Comparison of ENCODE assay signal across 8 cellular contexts in genomic region chr2:217166241-217166640, GRCh38.
DNase-seq lines count a peak whose midpoint lies in the region; ATAC-seq and TF ChIP-seq lines count a peak whose summit lies in the region.

No MANE protein-coding gene starts in this region.

- H3K36me3 Mint-ChIP-seq in T-helper 2 cell treated with Interferon-gamma antibody and Interleukin-4, amounts not matched to agents 5 μg/mL and 100 μg/mL, for 36 hours (ENCODE audit: low read depth), result no peaks in the 10 kb centered on the region

- peaks cover 12% of the 10 kb centered on the region for H3K79me1 ChIP-seq in trophoblast cell (ENCODE audit: low read length)

- POLR2A ChIA-PET in OCI-LY7 (lab: Charles Lee), result interaction anchor here (0.6 to 1.1 kb wide), 3 partner anchors 8 to 345 kb away, joined by 3 to 7 read pairs (median 3); no protein-coding TSS in a partner anchor

- no peak overlapping the region for H3K4ac ChIP-seq in trophoblast cell (ENCODE audit: low read depth, low read length)

- H4K20me1 ChIP-seq in OCI-LY7 (ENCODE audit: insufficient read depth, low read length), result no peaks in the 10 kb centered on the region

- H3K27me3 Mint-ChIP-seq in T-helper 2 cell treated with Interferon-gamma antibody and Interleukin-4, amounts not matched to agents 5 μg/mL and 100 μg/mL, for 36 hours (ENCODE audit: low read depth), result peaks cover 10% of the 10 kb centered on the region

- BruUV-seq in OCI-LY7 (replicated peaks; lab: Mats Ljungman, UMichigan), result no TSS peak

- ATAC-seq in HG03439 (IDR thresholded peaks at IDR 0.05; ENCODE audit: unreplicated experiment), result no peak

- no peaks in the 10 kb centered on the region for H3K27me3 ChIP-seq in trophoblast cell (ENCODE audit: insufficient read depth, low read length)

- CTCF ChIA-PET in OCI-LY7 (lab: Charles Lee; ENCODE audit: unreplicated experiment), result interaction anchor here (0.6 to 0.7 kb wide), 2 partner anchors 587 to 848 kb away, joined by 3 to 4 read pairs; no protein-coding TSS in a partner anchor

- intact Hi-C loops in OCI-LY7 (cut with micrococcal nuclease; ENCODE audit: unreplicated experiment) (no loop called here), posterior cingulate gyrus (cut with DNase I) (loop anchor here (1.0 to 5.0 kb wide), 2 partner anchors 467 to 546 kb away; no protein-coding TSS in a partner anchor)

- peaks cover 18% of the 10 kb centered on the region for H3K4me1 Mint-ChIP-seq in T-helper 2 cell treated with Interferon-gamma antibody and Interleukin-4, amounts not matched to agents 5 μg/mL and 100 μg/mL, for 36 hours (ENCODE audit: low read depth)

- H3K14ac ChIP-seq in trophoblast cell (ENCODE audit: low read length), result no peak overlapping the region

- no peak overlapping the region for H4K8ac ChIP-seq in trophoblast cell (ENCODE audit: low read depth, low read length)

- H3K9me3 Mint-ChIP-seq in T-helper 2 cell treated with Interferon-gamma antibody and Interleukin-4, amounts not matched to agents 5 μg/mL and 100 μg/mL, for 36 hours, result peaks cover 4% of the 10 kb centered on the region

- no peak overlapping the region for H3K9ac ChIP-seq in trophoblast cell (ENCODE audit: low read length)

- H3K4me3 Mint-ChIP-seq in T-helper 2 cell treated with Interferon-gamma antibody and Interleukin-4, amounts not matched to agents 5 μg/mL and 100 μg/mL, for 36 hours, result no peak overlapping the region

- H2AFZ ChIP-seq in OCI-LY7 (ENCODE audit: low read length) (no peak overlapping the region), trophoblast cell (ENCODE audit: insufficient read depth, low read length, poor library complexity) (no peak overlapping the region)

- H3K27ac Mint-ChIP-seq in T-helper 2 cell treated with Interferon-gamma antibody and Interleukin-4, amounts not matched to agents 5 μg/mL and 100 μg/mL, for 36 hours, result no peak overlapping the region

- H4K91ac ChIP-seq in trophoblast cell (ENCODE audit: low read depth, low read length), result no peak overlapping the region

- H3K4me2 ChIP-seq in OCI-LY7 (ENCODE audit: low read length) (no peak overlapping the region), trophoblast cell (ENCODE audit: low read length) (no peak overlapping the region)

- H3K79me2 ChIP-seq in OCI-LY7 (ENCODE audit: insufficient read depth, low read depth, low read length) (no peaks in the 10 kb centered on the region), trophoblast cell (ENCODE audit: control insufficient read depth, insufficient read depth, low read length, poor library complexity) (no peaks in the 10 kb centered on the region)

- no peak overlapping the region for H3K23ac ChIP-seq in trophoblast cell (ENCODE audit: low read length)

- no peak overlapping the region for H3K18ac ChIP-seq in trophoblast cell (ENCODE audit: low read length)

- no peak overlapping the region for H2AK5ac ChIP-seq in trophoblast cell (ENCODE audit: low read length)

- no peak overlapping the region for H3K4me3 ChIP-seq in OCI-LY7 (ENCODE audit: low read depth, low read length, poor library complexity, severe bottlenecking)
- no peak overlapping the region for H3K4me3 ChIP-seq in trophoblast cell (ENCODE audit: low read depth, low read length)

- H3K4me1 ChIP-seq in OCI-LY7 (ENCODE audit: insufficient read depth, low read length, poor library complexity, severe bottlenecking) (no peaks in the 10 kb centered on the region), trophoblast cell (ENCODE audit: control insufficient read depth in 1 of 2, insufficient read depth in 2 of 2, low read length in 2 of 2) (peaks cover 3 to 9% of the 10 kb centered on the region in 2 experiments)

- H2BK5ac ChIP-seq in trophoblast cell (ENCODE audit: low read depth, low read length, poor library complexity), result no peak overlapping the region

- no peaks in the 10 kb centered on the region for H3K9me2 ChIP-seq in OCI-LY7 (ENCODE audit: insufficient read depth, low read length)

- H2BK120ac ChIP-seq in trophoblast cell (ENCODE audit: insufficient read depth, low read length, poor library complexity), result no peak overlapping the region

- H3K36me3 ChIP-seq in OCI-LY7 (ENCODE audit: insufficient read depth, low read length) (no peaks in the 10 kb centered on the region), trophoblast cell (ENCODE audit: control insufficient read depth in 1 of 2, insufficient read depth in 2 of 2, low read length in 2 of 2) (no peaks in the 10 kb centered on the region)

- no CpG with 5 or more reads among the region's 2 CpGs for WGBS in trophoblast cell (ENCODE audit: extremely low coverage, insufficient coverage, insufficient read length)

- H3K27ac ChIP-seq in OCI-LY7 (ENCODE audit: low read depth, low read length, poor library complexity, severe bottlenecking), result no peak overlapping the region
- H3K27ac ChIP-seq in trophoblast cell (ENCODE audit: low read depth, low read length), result no peak overlapping the region

- H3K9me3 ChIP-seq in OCI-LY7 (ENCODE audit: low read length) (no peaks in the 10 kb centered on the region), trophoblast cell (ENCODE audit: insufficient read depth, low read depth, low read length) (no peaks in the 10 kb centered on the region)

- TF ChIP-seq CTCF in OCI-LY7 (conservative IDR thresholded peaks at IDR 0.05; ENCODE audit: low read length), result peak; percentile 66

- DNase-seq in COR-L47 (lab: John Stamatoyannopoulos, UW) (peak; percentile 64), HS-27A (ENCODE audit: low read depth) (peak; percentile 23), OCI-LY7 (ENCODE audit: low spot score) (peak; percentile 14), fibroblast of gingiva (ENCODE audit: low read depth) (peak; percentile 54), trophoblast cell (peak in 1 of 2 donors; percentile 74), posterior cingulate gyrus (no peak)
- no peak for DNase-seq in T-helper 2 cell treated with Interferon-gamma antibody and Interleukin-4, amounts not matched to agents 5 μg/mL and 100 μg/mL, for 36 hours (ENCODE audit: low spot score)

- H2BK12ac ChIP-seq in trophoblast cell (ENCODE audit: low read length), result peak overlapping the region; percentile 87

- no peak overlapping the region for H4K12ac ChIP-seq in trophoblast cell (ENCODE audit: low read depth, low read length)

Comparison
In these comparisons a context has a peak if more than half of its experiments do, and no peak if none do; other contexts are left out.
1. DNase-seq: peak in COR-L47 (single experiment), HS-27A (single experiment), OCI-LY7 (single experiment) and fibroblast of gingiva (single experiment); none in T-helper 2 cell treated with Interferon-gamma antibody and Interleukin-4, amounts not matched to agents 5 μg/mL and 100 μg/mL, for 36 hours (single experiment) and posterior cingulate gyrus (0 of 10).